7 cellular contexts compared by ENCODE assay signal in genomic region chr1:20732071-20732587, GRCh38. TPM values are rescaled to one million over a fixed set of nuclear protein-coding genes. Genes with fewer than 3 reads are reported as not detected.
DNase-seq lines count a peak whose midpoint lies in the region; ATAC-seq and TF ChIP-seq lines count a peak whose summit lies in the region.

No MANE protein-coding gene starts in this region.

- no peaks in the 10 kb centered on the region for H3K9me3 Mint-ChIP-seq in neural crest cell

- H2AFZ ChIP-seq in OCI-LY7 (ENCODE audit: low read length), result peak overlapping the region; percentile 0; the same call in 1 of the 2 replicates

- peak overlapping the region; percentile 63 for H3K4me2 ChIP-seq in OCI-LY7 (ENCODE audit: low read length)

- peak overlapping the region; percentile 85 for H3K4me3 Mint-ChIP-seq in neural crest cell

- H4K20me1 ChIP-seq in OCI-LY7 (ENCODE audit: insufficient read depth, low read length), result no peaks in the 10 kb centered on the region

- peaks cover 34% of the 10 kb centered on the region for H3K27me3 ChIP-seq in thymus (ENCODE audit: control insufficient read depth, insufficient read depth)

- peak overlapping the region; percentile 67 for H3K4me3 ChIP-seq in OCI-LY7 (ENCODE audit: low read depth, low read length, poor library complexity, severe bottlenecking)
- H3K4me3 ChIP-seq in foreskin fibroblast (ENCODE audit: low read depth in 1 of 2, low read length in 2 of 2), result peak overlapping the region; percentile 55 to 68
- H3K4me3 ChIP-seq in thymus (ENCODE audit: low read length), result peak overlapping the region; percentile 51

- POLR2A ChIA-PET in OCI-LY7 (lab: Charles Lee), result no interaction called here

- WGBS in thymus, result under 1% methylated on average over 55 of the region's 55 CpGs

- peaks cover 17% of the 10 kb centered on the region for H3K4me1 Mint-ChIP-seq in neural crest cell

- no peaks in the 10 kb centered on the region for H3K9me2 ChIP-seq in OCI-LY7 (ENCODE audit: insufficient read depth, low read length)

- TF ChIP-seq CTCF in OCI-LY7 (conservative IDR thresholded peaks at IDR 0.05; ENCODE audit: low read length) (no peak), foreskin fibroblast (IDR thresholded peaks at IDR 0.05; ENCODE audit: low read depth, low read length) (no peak), neural crest cell (conservative IDR thresholded peaks at IDR 0.05) (no peak)

- H3K27ac Mint-ChIP-seq in neural crest cell (ENCODE audit: unreplicated experiment), result no peak overlapping the region

- H3K36me3 ChIP-seq in OCI-LY7 (ENCODE audit: insufficient read depth, low read length) (peaks cover 2% of the 10 kb centered on the region; the same call in 1 of the 2 replicates), thymus (ENCODE audit: control insufficient read depth, insufficient read depth) (peaks cover 9% of the 10 kb centered on the region)

- CTCF ChIA-PET in OCI-LY7 (lab: Charles Lee; ENCODE audit: unreplicated experiment), result no interaction called here

- H3K27ac ChIP-seq in OCI-LY7 (ENCODE audit: low read depth, low read length, poor library complexity, severe bottlenecking), result no peak overlapping the region
- H3K27ac ChIP-seq in thymus (ENCODE audit: low read depth), result peak overlapping the region; percentile 3

- DNase-seq in OCI-LY7 (ENCODE audit: low spot score) (peak; percentile 67), foreskin fibroblast (peak; percentile 78 to 92), neural crest cell (ENCODE audit: low read depth, low spot score) (peak; percentile 63)
- DNase-seq in activated effector memory CD4-positive, alpha-beta T cell treated with anti-CD3 and anti-CD28 coated beads, Interleukin-2, amount 50 U/mL, for 16 hours, result peak; percentile 88

- ATAC-seq in GM18519 (IDR thresholded peaks at IDR 0.05; ENCODE audit: low FRiP score, unreplicated experiment) (peak; percentile 49), HG03439 (IDR thresholded peaks at IDR 0.05; ENCODE audit: unreplicated experiment) (peak; percentile 41)

- H3K36me3 Mint-ChIP-seq in neural crest cell (ENCODE audit: low read depth), result peaks cover 3% of the 10 kb centered on the region

- no peaks in the 10 kb centered on the region for H3K9me3 ChIP-seq in OCI-LY7 (ENCODE audit: low read length)
- no peaks in the 10 kb centered on the region for H3K9me3 ChIP-seq in thymus (ENCODE audit: control insufficient read depth)

- intact Hi-C loops in OCI-LY7 (cut with micrococcal nuclease; ENCODE audit: unreplicated experiment), result loop anchor here (2.0 kb wide), 1 partner anchor 35 kb away; no protein-coding TSS in a partner anchor

- no peaks in the 10 kb centered on the region for H3K79me2 ChIP-seq in OCI-LY7 (ENCODE audit: insufficient read depth, low read depth, low read length)

- BruUV-seq in OCI-LY7 (replicated peaks; lab: Mats Ljungman, UMichigan), result no TSS peak

- peaks cover 14% of the 10 kb centered on the region for H3K4me1 ChIP-seq in OCI-LY7 (ENCODE audit: insufficient read depth, low read length, poor library complexity, severe bottlenecking)
- H3K4me1 ChIP-seq in thymus (ENCODE audit: control insufficient read depth, insufficient read depth, low read length), result peaks cover 10% of the 10 kb centered on the region

- peaks cover 57% of the 10 kb centered on the region for H3K27me3 Mint-ChIP-seq in neural crest cell (ENCODE audit: low read depth)

RNA-seq across cellular contexts. Expression of gene SH2D5, which starts 0.4 kb away (rescaled TPM):
- total RNA-seq in OCI-LY7 (2014; rRNA removed; shearing (Covaris generic)), result 0.46 TPM in 1 of 2 replicates, not detected in the other
- 0.42 and 0.68 TPM in 2 replicates for total RNA-seq in OCI-LY7 (2022)
- 3.2 TPM in 2 replicates for total RNA-seq in neural crest cell
- 1.4 TPM for polyA plus RNA-seq in thymus

RNA-seq across cellular contexts. Expression of gene KIF17, which starts 14.3 kb away (rescaled TPM):
- total RNA-seq in OCI-LY7 (2014; rRNA removed; shearing (Covaris generic)), result not detected in 2 replicates
- total RNA-seq in OCI-LY7 (2022) (0.74 and 1.1 TPM in 2 replicates), neural crest cell (1.1 and 1.6 TPM in 2 replicates)
- polyA plus RNA-seq in thymus, result 1.0 TPM

RNA-seq across cellular contexts. Expression of gene HP1BP3, which starts 55.0 kb away (rescaled TPM):
- total RNA-seq in OCI-LY7 (2014; rRNA removed; shearing (Covaris generic)), result 295 and 423 TPM in 2 replicates
- 288 and 341 TPM in 2 replicates for total RNA-seq in OCI-LY7 (2022)
- 302 and 303 TPM in 2 replicates for total RNA-seq in neural crest cell
- 123 TPM for polyA plus RNA-seq in thymus
